In genomic region chr1:1989759-1990158, GRCh38 we compare ENCODE assay signal across 18 cellular contexts. TPM values are rescaled to one million over a fixed set of nuclear protein-coding genes. Genes with fewer than 3 reads are reported as not detected.
A peak's percentile ranks its signal among the peaks of the same experiment; 100 is the strongest.
DNase-seq lines count a peak whose midpoint lies in the region; ATAC-seq and TF ChIP-seq lines count a peak whose summit lies in the region.
"Had no signal": no experiment of that assay in that cellular context is flagged by ENCODE, and none has a peak within 500 bp of the region (broad histone marks: within the 10 kb centered on the region; RNA-seq: fewer than 3 reads in every experiment).

No MANE protein-coding gene starts in this region.

- H3K4me1 ChIP-seq in BLaER1, result 0 out of 2 replicates have a peak, but pooled peaks cover 8% of the 10 kb centered on the region
- peaks cover 0 to 27% (median 0%) of the 10 kb centered on the region in 3 donors for H3K4me1 ChIP-seq in esophagus squamous epithelium
- H3K4me1 ChIP-seq in mesendoderm (ENCODE audit: control insufficient read depth, low read depth, low read length), result no peaks in the 10 kb centered on the region
- H3K4me1 ChIP-seq: prostate gland had no signal

- H3K4me2 ChIP-seq in BLaER1 (peak overlapping the region; percentile 22; the same call in 1 of the 2 replicates), mesendoderm (ENCODE audit: low read length) (no peak overlapping the region)

- no peak overlapping the region for H3K4me3 ChIP-seq in BLaER1
- H3K4me3 ChIP-seq in esophagus squamous epithelium, result no peak overlapping the region
- no peak overlapping the region for H3K4me3 ChIP-seq in skin epidermis
- no peak overlapping the region for H3K4me3 ChIP-seq in mesendoderm (ENCODE audit: low read length)
- H3K4me3 ChIP-seq: prostate gland had no signal

- H3K9ac ChIP-seq in BLaER1, result no peak overlapping the region
- no peak overlapping the region for H3K9ac ChIP-seq in mesendoderm (ENCODE audit: low read length)

- H3K27me3 ChIP-seq in BLaER1, result no peaks in the 10 kb centered on the region
- H3K27me3 ChIP-seq in esophagus squamous epithelium, result peaks cover 0 to 52% (median 0%) of the 10 kb centered on the region in 4 donors
- H3K27me3 ChIP-seq in mesendoderm (ENCODE audit: insufficient read depth, low read length, poor library complexity), result no peaks in the 10 kb centered on the region

- no peak overlapping the region for H4K5ac ChIP-seq in mesendoderm (ENCODE audit: low read length)

- H3K4ac ChIP-seq in mesendoderm (ENCODE audit: low read depth, low read length), result no peak overlapping the region

- no peak overlapping the region for H3K23ac ChIP-seq in mesendoderm (ENCODE audit: low read length)

- no peak overlapping the region for H3K18ac ChIP-seq in mesendoderm (ENCODE audit: low read length)

- 69 to 70% methylated on average over 9 to 11 of the region's 11 CpGs for WGBS in esophagus squamous epithelium, 2 donors
- no CpG with 5 or more reads among the region's 11 CpGs for WGBS in mesendoderm (ENCODE audit: extremely low coverage, insufficient coverage, low lambda C conversion rate)

- no peak overlapping the region for H2BK15ac ChIP-seq in mesendoderm (replicated peaks; ENCODE audit: low read depth)

- no peak for ATAC-seq in GM21529 (IDR thresholded peaks at IDR 0.05; ENCODE audit: unreplicated experiment)
- no peak for ATAC-seq in HG03460 (IDR thresholded peaks at IDR 0.05; ENCODE audit: unreplicated experiment)
- ATAC-seq: stimulated activated effector memory CD8-positive, alpha-beta T cell treated with anti-CD3 and anti-CD28 coated beads, Interleukin-12 subunit alpha, Interleukin-12 subunit beta, amount 100 ng/mL, for 72 hours; WTC11 had no signal

- H3K9me3 ChIP-seq in BLaER1 (no peaks in the 10 kb centered on the region), esophagus squamous epithelium (no peaks in the 10 kb centered on the region)
- H3K9me3 ChIP-seq: prostate gland had no signal

- H2AK5ac ChIP-seq in mesendoderm (ENCODE audit: low read length), result no peak overlapping the region

- TF ChIP-seq POLR2A in esophagus squamous epithelium (IDR thresholded peaks at IDR 0.05), result no peak

- H3K56ac ChIP-seq in mesendoderm (ENCODE audit: low read length), result no peak overlapping the region

- intact Hi-C loops in esophagus squamous epithelium (cut with DNase I), result no loop called here

- H2BK5ac ChIP-seq in mesendoderm (ENCODE audit: low read length), result no peak overlapping the region

- H3K36me3 ChIP-seq in BLaER1 (no peaks in the 10 kb centered on the region), esophagus squamous epithelium (no peaks in the 10 kb centered on the region), mesendoderm (ENCODE audit: control insufficient read depth, insufficient read depth, low read length) (no peaks in the 10 kb centered on the region)
- H3K36me3 ChIP-seq: prostate gland had no signal

- TF ChIP-seq CTCF in esophagus squamous epithelium (IDR thresholded peaks at IDR 0.05), result no peak

- no peaks in the 10 kb centered on the region for H3K79me2 ChIP-seq in mesendoderm (ENCODE audit: control insufficient read depth, insufficient read depth, low read length)

- H3K79me1 ChIP-seq in mesendoderm (ENCODE audit: low read length), result no peaks in the 10 kb centered on the region

- no peaks in the 10 kb centered on the region for H4K20me1 ChIP-seq in BLaER1

- no peak overlapping the region for H3K27ac ChIP-seq in BLaER1
- peak overlapping the region in 3 of 4 donors; percentile 31 to 75 (median 42) for H3K27ac ChIP-seq in esophagus squamous epithelium
- peak overlapping the region in 13 of 21 experiments; percentile 3 to 81 (median 30) for H3K27ac ChIP-seq in skin epidermis
- H3K27ac ChIP-seq in mesendoderm (ENCODE audit: low read depth, low read length), result no peak overlapping the region
- H3K27ac ChIP-seq: HL-60, prostate gland had no signal

- no peak overlapping the region for H4K8ac ChIP-seq in mesendoderm (ENCODE audit: low read depth, low read length)

- no peak overlapping the region for H2BK120ac ChIP-seq in mesendoderm (ENCODE audit: low read depth, low read length)

- DNase-seq in esophagus squamous epithelium (lab: John Stamatoyannopoulos, UW) (no peak), left kidney (ENCODE audit: low read depth, low spot score) (peak; percentile 46), mesendoderm (no peak)
- DNase-seq in activated naive CD4-positive, alpha-beta T cell treated with anti-CD3 and anti-CD28 coated beads, Interleukin-2, amount 50 U/mL, for 16 hours, result no peak
- DNase-seq: Calu3; midbrain; NCI-H146; NCI-H526; stimulated activated CD4-positive, alpha-beta T cell treated with anti-CD3 and anti-CD28 coated beads, Interleukin-4, amount 100 ng/mL, for 1 hour had no signal

RNA-seq across cellular contexts. Expression of gene CFAP74, which starts 13.8 kb away (rescaled TPM):
- not detected for total RNA-seq in esophagus squamous epithelium
- polyA plus RNA-seq in mesendoderm (2013, experiment 1 of 2), result 0.03 TPM
- polyA plus RNA-seq in mesendoderm (2013, experiment 2 of 2), result 0.06 TPM
- total RNA-seq: Calu3, LHCN-M2 had no signal

RNA-seq across cellular contexts. Expression of gene GABRD, which starts 29.4 kb away (rescaled TPM):
- 1 to 10 TPM in 2 of 4 donors, under 1 TPM in 1, not detected in 1; 0.57 to 5.4 (median 1.8) TPM for total RNA-seq in esophagus squamous epithelium
- 0.07 TPM for polyA plus RNA-seq in mesendoderm (2013, experiment 1 of 2)
- polyA plus RNA-seq in mesendoderm (2013, experiment 2 of 2), result 0.13 TPM
- total RNA-seq: Calu3, LHCN-M2 had no signal

Comparison
In these comparisons a context has a peak if more than half of its experiments do, and no peak if none do; other contexts are left out.
1. H3K27ac ChIP-seq: peak in esophagus squamous epithelium (3 of 4) and skin epidermis (13 of 21); none in BLaER1 (single experiment) and mesendoderm (single experiment).